In genomic region chr15:64045774-64046346, GRCh38 we compare ENCODE assay signal across 8 cellular contexts. TPM values are rescaled to one million over a fixed set of nuclear protein-coding genes. Genes with fewer than 3 reads are reported as not detected.
DNase-seq lines count a peak whose midpoint lies in the region; ATAC-seq and TF ChIP-seq lines count a peak whose summit lies in the region.

No MANE protein-coding gene starts in this region.

- H3K36me3 ChIP-seq in iPS-20b (ENCODE audit: insufficient read depth, low read depth, low read length): no peaks in the 10 kb centered on the region

- H3K9me3 ChIP-seq in iPS-20b (ENCODE audit: insufficient read depth, low read depth, low read length): no peaks in the 10 kb centered on the region

- H3K9ac ChIP-seq in iPS-20b (ENCODE audit: low read depth, low read length): peak overlapping the region; percentile 45; the same call in 1 of the 2 replicates

- peaks cover 10% of the 10 kb centered on the region for H3K4me1 Mint-ChIP-seq in activated naive CD8-positive, alpha-beta T cell treated with anti-CD3 and anti-CD28 coated beads, Interleukin-2, amount 10 ng/mL, durations not matched to agents 7 days and 5 days
- H3K4me1 Mint-ChIP-seq in stimulated activated naive B cell treated with anti-CD40 and anti-IgM and Interleukin-4, amounts not matched to agents 10 μg/mL and 1 μg/mL and 100 μg/mL, for 72 hours: peaks cover 51 to 62% of the 10 kb centered on the region in 2 donors

- H3K27me3 Mint-ChIP-seq in activated naive CD8-positive, alpha-beta T cell treated with anti-CD3 and anti-CD28 coated beads, Interleukin-2, amount 10 ng/mL, durations not matched to agents 7 days and 5 days: peaks cover 41% of the 10 kb centered on the region
- no peaks in the 10 kb centered on the region for H3K27me3 Mint-ChIP-seq in stimulated activated naive B cell treated with anti-CD40 and anti-IgM and Interleukin-4, amounts not matched to agents 10 μg/mL and 1 μg/mL and 100 μg/mL, for 72 hours

- no peak overlapping the region for H3K27ac ChIP-seq in iPS-20b (ENCODE audit: low read length)

- no peak overlapping the region for H3K27ac Mint-ChIP-seq in activated naive CD8-positive, alpha-beta T cell treated with anti-CD3 and anti-CD28 coated beads, Interleukin-2, amount 10 ng/mL, durations not matched to agents 7 days and 5 days
- H3K27ac Mint-ChIP-seq in stimulated activated naive B cell treated with anti-CD40 and anti-IgM and Interleukin-4, amounts not matched to agents 10 μg/mL and 1 μg/mL and 100 μg/mL, for 72 hours: peak overlapping the region; percentile 62

- H3K4me1 ChIP-seq in iPS-20b (ENCODE audit: insufficient read depth, low read length): 0 out of 2 replicates have a peak, but pooled peaks cover 3% of the 10 kb centered on the region

- no peaks in the 10 kb centered on the region for H3K36me3 Mint-ChIP-seq in activated naive CD8-positive, alpha-beta T cell treated with anti-CD3 and anti-CD28 coated beads, Interleukin-2, amount 10 ng/mL, durations not matched to agents 7 days and 5 days
- H3K36me3 Mint-ChIP-seq in stimulated activated naive B cell treated with anti-CD40 and anti-IgM and Interleukin-4, amounts not matched to agents 10 μg/mL and 1 μg/mL and 100 μg/mL, for 72 hours: no peaks in the 10 kb centered on the region

- peak; percentile 58 for DNase-seq in NK-92 treated with Interleukin-12 subunit alpha and Interleukin-12 subunit beta, amount 100 ng/mL, for 24 hours (lab: John Stamatoyannopoulos, UW)
- DNase-seq in NK-92 (lab: John Stamatoyannopoulos, UW; ENCODE audit: unreplicated experiment) (no peak), pons (ENCODE audit: low spot score) (no peak)
- DNase-seq in activated naive CD8-positive, alpha-beta T cell treated with anti-CD3 and anti-CD28 coated beads, Interleukin-2, amount 10 ng/mL, durations not matched to agents 7 days and 5 days: peak; percentile 57
- DNase-seq in stimulated activated naive B cell treated with anti-CD40 and anti-IgM and Interleukin-4, amounts not matched to agents 10 μg/mL and 1 μg/mL and 100 μg/mL, for 72 hours: no peak

- TF ChIP-seq POLR2A in GM18505 (IDR thresholded peaks at IDR 0.05; ENCODE audit: borderline replicate concordance, extremely low read depth, insufficient read depth, insufficient read length): no peak

- H3K9me3 Mint-ChIP-seq in activated naive CD8-positive, alpha-beta T cell treated with anti-CD3 and anti-CD28 coated beads, Interleukin-2, amount 10 ng/mL, durations not matched to agents 7 days and 5 days: no peaks in the 10 kb centered on the region
- no peaks in the 10 kb centered on the region for H3K9me3 Mint-ChIP-seq in stimulated activated naive B cell treated with anti-CD40 and anti-IgM and Interleukin-4, amounts not matched to agents 10 μg/mL and 1 μg/mL and 100 μg/mL, for 72 hours

- POLR2A ChIA-PET in activated naive CD8-positive, alpha-beta T cell treated with anti-CD3 and anti-CD28 coated beads, Interleukin-2, amount 10 ng/mL, durations not matched to agents 7 days and 5 days (lab: Charles Lee): interaction anchor here (0.7 to 2.0 kb wide), 6 partner anchors 35 to 296 kb away, joined by 3 to 5 read pairs (median 3); no protein-coding TSS in a partner anchor

- H3K4me3 Mint-ChIP-seq in activated naive CD8-positive, alpha-beta T cell treated with anti-CD3 and anti-CD28 coated beads, Interleukin-2, amount 10 ng/mL, durations not matched to agents 7 days and 5 days: peak overlapping the region; percentile 47
- H3K4me3 Mint-ChIP-seq in stimulated activated naive B cell treated with anti-CD40 and anti-IgM and Interleukin-4, amounts not matched to agents 10 μg/mL and 1 μg/mL and 100 μg/mL, for 72 hours: peak overlapping the region; percentile 52 to 78

- peaks cover 54% of the 10 kb centered on the region for H3K27me3 ChIP-seq in iPS-20b (ENCODE audit: insufficient read depth, low read length)

- ATAC-seq in HG03354 (IDR thresholded peaks at IDR 0.05; ENCODE audit: poor library complexity, severe bottlenecking, unreplicated experiment): peak; percentile 27
- peak; percentile 54 for ATAC-seq in activated naive CD8-positive, alpha-beta T cell treated with anti-CD3 and anti-CD28 coated beads, Interleukin-2, amount 10 ng/mL, durations not matched to agents 7 days and 5 days (ENCODE audit: low read depth)
- ATAC-seq in stimulated activated naive B cell treated with anti-CD40 and anti-IgM and Interleukin-4, amounts not matched to agents 10 μg/mL and 1 μg/mL and 100 μg/mL, for 72 hours (replicated peaks): peak; percentile 5 to 10
- ATAC-seq in GM18505 (IDR thresholded peaks at IDR 0.05; ENCODE audit: unreplicated experiment): no peak

- peak overlapping the region; percentile 68; the same call in 1 of the 2 replicates for H3K4me3 ChIP-seq in iPS-20b (ENCODE audit: low read length)

RNA-seq across cellular contexts. Expression of gene DAPK2, which starts 0.4 kb away (rescaled TPM):
- 10 to 100 TPM; 13.4 to 17.6 TPM for total RNA-seq in activated naive CD8-positive, alpha-beta T cell treated with anti-CD3 and anti-CD28 coated beads, Interleukin-2, amount 10 ng/mL, durations not matched to agents 7 days and 5 days

RNA-seq across cellular contexts. Expression of gene CIAO2A, which starts 47.8 kb away (rescaled TPM):
- total RNA-seq in activated naive CD8-positive, alpha-beta T cell treated with anti-CD3 and anti-CD28 coated beads, Interleukin-2, amount 10 ng/mL, durations not matched to agents 7 days and 5 days: 10 to 100 TPM; 57.6 to 61.5 TPM

RNA-seq across cellular contexts. Expression of gene SNX1, which starts 49.9 kb away (rescaled TPM):
- total RNA-seq in activated naive CD8-positive, alpha-beta T cell treated with anti-CD3 and anti-CD28 coated beads, Interleukin-2, amount 10 ng/mL, durations not matched to agents 7 days and 5 days: 100 to 1,000 TPM; 119 to 126 TPM

Comparison
In these comparisons a context has a peak if more than half of its experiments do, and no peak if none do; other contexts are left out.
1. DNase-seq: peak in NK-92 treated with Interleukin-12 subunit alpha and Interleukin-12 subunit beta, amount 100 ng/mL, for 24 hours (single experiment) and activated naive CD8-positive, alpha-beta T cell treated with anti-CD3 and anti-CD28 coated beads, Interleukin-2, amount 10 ng/mL, durations not matched to agents 7 days and 5 days (single experiment); none in NK-92 (single experiment), stimulated activated naive B cell treated with anti-CD40 and anti-IgM and Interleukin-4, amounts not matched to agents 10 μg/mL and 1 μg/mL and 100 μg/mL, for 72 hours (single experiment) and pons (single experiment).